19 cellular contexts compared by ENCODE assay signal in the genomic region with DNA sequence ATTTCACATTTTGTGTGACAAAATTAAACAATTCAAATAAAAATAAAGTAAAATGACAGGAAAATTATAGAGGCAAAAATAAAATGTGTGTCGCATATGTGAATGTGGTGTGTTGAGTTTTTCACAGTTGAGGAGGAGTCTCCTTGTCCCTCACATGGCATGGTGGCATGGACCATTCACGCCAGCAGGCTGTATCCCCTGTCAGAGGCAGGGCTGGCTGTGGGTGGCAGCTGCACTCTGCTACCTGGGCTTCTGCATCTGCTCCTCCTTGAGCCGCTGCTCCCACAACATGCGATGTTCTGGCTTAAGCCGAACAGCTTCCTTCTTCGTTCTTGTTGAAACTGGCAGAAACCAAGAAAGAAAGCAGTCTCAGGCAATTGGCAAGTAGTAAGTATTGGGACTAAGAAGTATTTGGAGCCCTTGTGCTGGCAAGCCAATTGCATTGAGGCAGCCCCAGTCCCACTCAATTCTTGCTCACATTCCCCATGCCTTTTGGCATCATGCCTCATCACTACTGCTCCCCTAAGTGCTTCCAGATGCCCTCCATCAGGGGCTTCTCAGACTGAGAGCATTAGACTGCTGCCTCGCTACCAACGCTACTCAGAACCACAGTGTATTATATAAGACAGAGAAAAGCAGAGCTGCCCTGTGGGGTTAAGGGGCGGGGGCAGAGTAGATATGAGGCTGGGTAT.
A peak's percentile ranks its signal among the peaks of the same experiment; 100 is the strongest.
DNase-seq lines count a peak whose midpoint lies in the region; ATAC-seq and TF ChIP-seq lines count a peak whose summit lies in the region.
"Had no signal": no experiment of that assay in that cellular context is flagged by ENCODE, and none has a peak within 500 bp of the region (broad histone marks: within the 10 kb centered on the region; RNA-seq: fewer than 3 reads in every experiment).

No MANE protein-coding gene starts in this region.

- H3K27ac Mint-ChIP-seq in brain, result peak overlapping the region in 4 of 5 experiments; percentile 19 to 88 (median 62)
- H3K27ac Mint-ChIP-seq: activated CD4-positive, alpha-beta memory T cell treated with anti-CD3 and anti-CD28 coated beads for 36 hours; dendritic cell treated with granulocyte-macrophage colony-stimulating factor and Interleukin-4, amounts not matched to agents 40 ng/mL and 50 ng/mL, for 4 days; memory B cell had no signal

- H3K9me3 ChIP-seq in AG04450 (ENCODE audit: control insufficient read depth, insufficient read depth, low read length) (no peaks in the 10 kb centered on the region), lower lobe of right lung (no peaks in the 10 kb centered on the region), stomach (no peaks in the 10 kb centered on the region)
- H3K9me3 ChIP-seq: adrenal gland, esophagus squamous epithelium, SJSA1 had no signal

- no peak overlapping the region for H3K4me3 Mint-ChIP-seq in brain
- H3K4me3 Mint-ChIP-seq: activated CD4-positive, alpha-beta memory T cell treated with anti-CD3 and anti-CD28 coated beads for 36 hours; dendritic cell treated with granulocyte-macrophage colony-stimulating factor and Interleukin-4, amounts not matched to agents 40 ng/mL and 50 ng/mL, for 4 days; memory B cell had no signal

- ATAC-seq in lower lobe of right lung, result peak; percentile 9 to 27

- no peaks in the 10 kb centered on the region for H3K36me3 ChIP-seq in lower lobe of right lung
- H3K36me3 ChIP-seq in stomach, result no peaks in the 10 kb centered on the region
- H3K36me3 ChIP-seq: adrenal gland, esophagus squamous epithelium, SJSA1 had no signal

- H3K4me1 ChIP-seq in lower lobe of right lung (peaks cover 10% of the 10 kb centered on the region), stomach (peaks cover 0 to 9% (median 6%) of the 10 kb centered on the region in 4 donors)

- no peaks in the 10 kb centered on the region for H3K27me3 Mint-ChIP-seq in brain
- H3K27me3 Mint-ChIP-seq: dendritic cell treated with granulocyte-macrophage colony-stimulating factor and Interleukin-4, amounts not matched to agents 40 ng/mL and 50 ng/mL, for 4 days had no signal

- CTCF ChIA-PET in AG04450 (lab: Charles Lee), result interaction anchor here (0.9 to 6.6 kb wide), 16 partner anchors 12 to 448 kb away, joined by 3 to 126 read pairs (median 15); no protein-coding TSS in a partner anchor

- intact Hi-C loops in lower lobe of right lung (cut with DNase I), result no loop called here
- intact Hi-C loops in stomach (cut with DNase I; ENCODE audit: low total_unique reads), result loop anchor here (5.0 kb wide), 1 partner anchor 278 kb away; no protein-coding TSS in a partner anchor

- POLR2A ChIA-PET in AG04450 (lab: Yijun Ruan, JAX), result interaction anchor here (0.7 kb wide), 1 partner anchor 134 kb away, joined by 3 read pairs; no protein-coding TSS in a partner anchor

- peaks cover 32% of the 10 kb centered on the region for H3K4me1 Mint-ChIP-seq in brain
- H3K4me1 Mint-ChIP-seq: memory B cell had no signal

- TF ChIP-seq POLR2A in stomach (IDR thresholded peaks at IDR 0.05), result no peak

- WGBS in stomach, 5 donors, result 83 to 93% (median 88%) methylated on average over 9 of the region's 9 CpGs

- peak; percentile 45 for DNase-seq in AG04450 (ENCODE audit: low read depth, low spot score)
- peak; percentile 74 for DNase-seq in GM03348 (ENCODE audit: low spot score)
- DNase-seq in lower lobe of right lung, result no peak
- DNase-seq in stomach, result no peak
- no peak for DNase-seq in NCI-H146 (lab: John Stamatoyannopoulos, UW)
- no peak for DNase-seq in stimulated activated CD8-positive, alpha-beta memory T cell treated with anti-CD3 and anti-CD28 coated beads, Interleukin-4, amount 100 ng/mL, for 48 hours
- DNase-seq in NCI-H2081 (lab: John Stamatoyannopoulos, UW), result no peak
- DNase-seq: activated CD4-positive, alpha-beta memory T cell treated with anti-CD3 and anti-CD28 coated beads for 36 hours; adrenal gland; DND-41; esophagus squamous epithelium; NCI-H2107; nucleus accumbens; small intestine had no signal

- H3K36me3 Mint-ChIP-seq in brain, result no peaks in the 10 kb centered on the region
- H3K36me3 Mint-ChIP-seq: activated CD4-positive, alpha-beta memory T cell treated with anti-CD3 and anti-CD28 coated beads for 36 hours; memory B cell had no signal

- TF ChIP-seq EP300 in stomach (IDR thresholded peaks at IDR 0.05), result no peak

- H3K4me3 ChIP-seq in AG04450 (ENCODE audit: low read depth, low read length), result no peak overlapping the region
- no peak overlapping the region for H3K4me3 ChIP-seq in lower lobe of right lung
- no peak overlapping the region for H3K4me3 ChIP-seq in stomach
- H3K4me3 ChIP-seq: adrenal gland, esophagus squamous epithelium, SJSA1 had no signal

- no peaks in the 10 kb centered on the region for H3K27me3 ChIP-seq in AG04450 (ENCODE audit: control insufficient read depth, insufficient read depth, low read length)
- H3K27me3 ChIP-seq in lower lobe of right lung (ENCODE audit: low read depth), result no peaks in the 10 kb centered on the region
- H3K27me3 ChIP-seq in stomach, result no peaks in the 10 kb centered on the region
- H3K27me3 ChIP-seq: adrenal gland, esophagus squamous epithelium, SJSA1 had no signal

- no peak overlapping the region for H3K27ac ChIP-seq in AG04450 (ENCODE audit: low read depth, low read length)
- H3K27ac ChIP-seq in lower lobe of right lung, result no peak overlapping the region
- H3K27ac ChIP-seq in stomach, result peak overlapping the region in 1 of 5 donors; percentile 20
- H3K27ac ChIP-seq: adrenal gland, C4-2B, SJSA1 had no signal

- TF ChIP-seq CTCF in AG04450 (IDR thresholded peaks at IDR 0.05; ENCODE audit: low read depth, low read length) (no peak), brain (conservative IDR thresholded peaks at IDR 0.05) (no peak), lower lobe of right lung (IDR thresholded peaks at IDR 0.05) (no peak), stomach (IDR thresholded peaks at IDR 0.05) (no peak)

- peaks cover 0 to 7% (median 0%) of the 10 kb centered on the region in 5 experiments for H3K9me3 Mint-ChIP-seq in brain
- H3K9me3 Mint-ChIP-seq: activated CD4-positive, alpha-beta memory T cell treated with anti-CD3 and anti-CD28 coated beads for 36 hours; dendritic cell treated with granulocyte-macrophage colony-stimulating factor and Interleukin-4, amounts not matched to agents 40 ng/mL and 50 ng/mL, for 4 days; memory B cell had no signal

Comparison
In these comparisons a context has a peak if more than half of its experiments do, and no peak if none do; other contexts are left out.
1. DNase-seq: peak in AG04450 (single experiment) and GM03348 (single experiment); none in lower lobe of right lung (single experiment), stomach (single experiment), NCI-H146 (single experiment), stimulated activated CD8-positive, alpha-beta memory T cell treated with anti-CD3 and anti-CD28 coated beads, Interleukin-4, amount 100 ng/mL, for 48 hours (single experiment) and NCI-H2081 (0 of 2).